Comparison of ENCODE assay signal across 1 cellular context in the genomic region with DNA sequence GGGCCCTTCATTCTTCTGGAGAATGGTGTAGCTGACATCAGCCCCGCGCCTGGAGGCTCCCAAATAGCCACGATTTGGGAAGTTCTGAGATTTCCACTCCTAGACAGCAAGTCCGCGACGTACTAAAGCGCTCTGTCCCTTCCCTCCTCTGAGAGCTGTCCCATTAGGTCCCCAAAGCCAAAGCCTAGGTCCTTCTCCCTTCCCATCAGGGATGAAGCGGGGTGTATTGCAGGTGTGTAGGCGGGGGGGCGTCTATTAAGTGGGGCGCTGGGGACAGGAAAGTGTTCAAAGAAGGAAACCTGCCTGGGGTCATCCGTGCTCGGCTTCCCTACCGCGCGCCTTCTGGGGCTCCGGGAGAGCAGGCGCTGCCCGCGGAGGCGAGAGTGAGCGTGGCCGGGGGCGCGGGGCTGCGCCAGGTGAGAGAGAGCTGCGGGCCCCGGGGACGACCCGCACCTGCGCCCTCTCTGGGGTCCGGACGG.
TF ChIP-seq lines count a peak whose summit lies in the region.

No MANE protein-coding gene starts in this region.

TF ChIP-seq in SK-N-SH treated with all-trans-retinoic acid at 6 μM for 48 hours, 23 proteins besides CTCF, POLR2A, EP300 and RAD21 (continued from another document):
- no peak for TF ChIP-seq TSHZ2 (CRISPR knock-in tag; IDR thresholded peaks at IDR 0.05)
TF ChIP-seq in SK-N-SH treated with all-trans-retinoic acid at 6 μM for 48 hours: peak in this region for 0.
